In the genomic region with DNA sequence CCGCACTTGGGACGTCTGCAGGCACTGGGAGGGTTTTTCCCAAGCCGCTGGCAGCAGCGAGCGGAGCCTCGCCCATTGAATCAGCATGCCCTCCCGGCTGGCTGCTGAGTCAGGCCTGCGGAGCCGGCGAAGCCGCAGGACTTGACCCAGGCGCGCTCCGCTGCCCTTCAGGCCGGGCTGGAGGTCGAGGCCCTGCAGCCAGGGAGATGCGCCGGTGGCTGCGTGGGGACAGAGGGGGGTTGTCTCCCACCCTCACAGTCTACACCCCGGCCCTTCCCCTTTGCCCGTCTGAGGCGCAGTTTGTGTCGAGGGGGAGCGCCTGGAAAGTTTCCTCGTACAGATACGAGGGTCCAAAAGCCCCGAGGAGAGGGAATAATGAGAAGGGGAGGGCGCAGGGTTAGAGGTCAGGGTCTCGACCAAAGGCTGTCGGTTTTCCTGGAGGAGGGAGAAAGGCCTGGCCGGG, we compare ENCODE assay signal across 8 cellular contexts. TPM values are rescaled to one million over a fixed set of nuclear protein-coding genes. Genes with fewer than 3 reads are reported as not detected.
DNase-seq lines count a peak whose midpoint lies in the region; ATAC-seq and TF ChIP-seq lines count a peak whose summit lies in the region.

No MANE protein-coding gene starts in this region.

- WGBS in transverse colon (ENCODE audit: low coverage in 1 of 2), 2 donors = 0 to 5% methylated on average over 5 to 31 of the region's 31 CpGs

- TF ChIP-seq CTCF in WI38 (IDR thresholded peaks at IDR 0.05; ENCODE audit: low read depth, low read length) (no peak), mucosa of descending colon (IDR thresholded peaks at IDR 0.05) (no peak), transverse colon (IDR thresholded peaks at IDR 0.05) (no peak)

- in situ Hi-C loops in Caki2 (cut with HindIII; ENCODE audit: low pct_unique_long_range_greater_than_20kb, low sequenced_read_pairs) = no loop called here
- in situ Hi-C loops in transverse colon (cut with MboI; ENCODE audit: low pct_ligation_motif_present in 1 of 4, low pct_unique_long_range_greater_than_20kb in 1 of 4, low sequenced_read_pairs in 3 of 4) = no loop called here

- H3K4me3 ChIP-seq in WI38 (ENCODE audit: low read depth, low read length) = peak overlapping the region; percentile 92
- H3K4me3 ChIP-seq in mucosa of descending colon = peak overlapping the region; percentile 92
- H3K4me3 ChIP-seq in transverse colon = peak overlapping the region; percentile 84 to 100 (median 92)

- H3K27me3 ChIP-seq in transverse colon = no peaks in the 10 kb centered on the region

- H3K27ac ChIP-seq in transverse colon = peak overlapping the region; percentile 97 to 99 (median 98)

- peak; percentile 93 for TF ChIP-seq POLR2A in transverse colon (IDR thresholded peaks at IDR 0.05)

- H3K9me3 ChIP-seq in mucosa of descending colon = no peaks in the 10 kb centered on the region
- no peaks in the 10 kb centered on the region for H3K9me3 ChIP-seq in transverse colon

- intact Hi-C loops in mucosa of descending colon (cut with DNase I, micrococcal nuclease) = no loop called here
- intact Hi-C loops in transverse colon (cut with DNase I; ENCODE audit: low total_unique reads) = no loop called here

- H3K36me3 ChIP-seq in mucosa of descending colon (ENCODE audit: low read depth) (no peaks in the 10 kb centered on the region), transverse colon (no peaks in the 10 kb centered on the region)

- H3K4me1 ChIP-seq in mucosa of descending colon (ENCODE audit: low read depth) (peaks cover 44% of the 10 kb centered on the region), transverse colon (peaks cover 24 to 76% (median 38%) of the 10 kb centered on the region in 4 donors)

- no peak for TF ChIP-seq EP300 in transverse colon (IDR thresholded peaks at IDR 0.05; ENCODE audit: low read depth)

- DNase-seq in Caki2 (ENCODE audit: low read depth) (peak; percentile 76), mucosa of descending colon (peak; percentile 81 to 90 (median 88)), transverse colon (peak; percentile 85), NCI-H526 treated with DMSO at 0.1 percent for 48 hours (lab: John Stamatoyannopoulos, UW) (no peak)

- ATAC-seq in HG03039 (IDR thresholded peaks at IDR 0.05; ENCODE audit: unreplicated experiment) (peak; percentile 11), esophagus mucosa (peak; percentile 72), mucosa of descending colon (peak; percentile 78), GM19397 (IDR thresholded peaks at IDR 0.05; ENCODE audit: unreplicated experiment) (no peak)

RNA-seq across cellular contexts. Expression of a gene that starts 0.8 kb away (rescaled TPM):
- 55.8 and 80.3 TPM in 2 replicates for total RNA-seq in Caki2 (2014; rRNA removed; shearing (Covaris generic); ENCODE audit: low replicate concordance)
- 80.3 TPM for total RNA-seq in esophagus mucosa
- 100 to 1,000 TPM in 2 of 3 donors, 10 to 100 TPM in 1; 99.3 to 188 (median 104) TPM for total RNA-seq in mucosa of descending colon
- 100 to 1,000 TPM; 205 to 427 (median 291) TPM for total RNA-seq in transverse colon
